17 cellular contexts compared by ENCODE assay signal in genomic region chr9:84340535-84340934, GRCh38. TPM values are rescaled to one million over a fixed set of nuclear protein-coding genes. Genes with fewer than 3 reads are reported as not detected.
DNase-seq lines count a peak whose midpoint lies in the region; ATAC-seq, FAIRE-seq and TF ChIP-seq lines count a peak whose summit lies in the region.
"Had no signal": no experiment of that assay in that cellular context is flagged by ENCODE, and none has a peak within 500 bp of the region (broad histone marks: within the 10 kb centered on the region; RNA-seq: fewer than 3 reads in every experiment).

Gene SLC28A3 (minus strand): TSS chr9:84340758. CDS start chr9:84340633, 125 bp downstream.

- H3K23ac ChIP-seq in H1 (ENCODE audit: insufficient read length) (no peak within 1 kb of the TSS), mesenchymal stem cell (ENCODE audit: low read length in 2 of 2) (no peak within 1 kb of the TSS)

- H3K27ac Mint-ChIP-seq in stimulated activated naive CD8-positive, alpha-beta T cell treated with anti-CD3 and anti-CD28 coated beads, Interleukin-15, amount 100 ng/mL, for 72 hours = no peak within 1 kb of the TSS
- H3K27ac Mint-ChIP-seq: activated naive CD4-positive, alpha-beta T cell treated with anti-CD3 and anti-CD28 coated beads, Interleukin-2, amount 50 U/mL, for 24 hours; CD4-positive, alpha-beta memory T cell; T-helper 17 cell had no signal

- no peaks in the 10 kb centered on the region for H3K27me3 ChIP-seq in H1 (replicated peaks in 1 of 4; ENCODE audit: control insufficient read depth in 3 of 4, extremely low read depth in 1 of 4, insufficient read depth in 3 of 4, low read length in 3 of 4)
- H3K27me3 ChIP-seq in mesenchymal stem cell (ENCODE audit: control insufficient read depth in 1 of 2, insufficient read depth in 1 of 2, low read length in 2 of 2) = no peaks in the 10 kb centered on the region
- H3K27me3 ChIP-seq in vagina = no peaks in the 10 kb centered on the region
- H3K27me3 ChIP-seq: testis had no signal

- H2BK12ac ChIP-seq in H1 (ENCODE audit: low read depth, low read length) (no peak within 1 kb of the TSS), mesenchymal stem cell (ENCODE audit: low read length in 2 of 2) (no peak within 1 kb of the TSS)

- H2BK120ac ChIP-seq in H1 (replicated peaks; ENCODE audit: low read depth, low read length) (no peak within 1 kb of the TSS), mesenchymal stem cell (ENCODE audit: low read depth, low read length) (peak within 1 kb of the TSS; percentile 27)

- H3K79me2 ChIP-seq in H1 (ENCODE audit: control insufficient read depth in 1 of 2, insufficient read depth in 2 of 2, low read length in 2 of 2) = no peaks in the 10 kb centered on the region

- no peaks in the 10 kb centered on the region for H3K79me1 ChIP-seq in H1 (ENCODE audit: low read depth, low read length)
- H3K79me1 ChIP-seq in mesenchymal stem cell (replicated peaks; ENCODE audit: low read length, poor library complexity, severe bottlenecking) = no peaks in the 10 kb centered on the region

- H3K4me3 ChIP-seq in H1 (ENCODE audit: extremely low read depth in 1 of 4, insufficient read depth in 2 of 4, low read depth in 3 of 4, low read length in 4 of 4) (no peak within 1 kb of the TSS; a peak in 1 of 8 replicates), mesenchymal stem cell (ENCODE audit: insufficient read depth in 1 of 2, low read depth in 1 of 2, low read length in 2 of 2) (no peak within 1 kb of the TSS), vagina (no peak within 1 kb of the TSS)
- H3K4me3 ChIP-seq: testis had no signal

- no peak for TF ChIP-seq EP300 in H1 (IDR thresholded peaks at IDR 0.05; ENCODE audit: borderline replicate concordance in 1 of 2, low read depth in 2 of 2, low read length in 2 of 2)

- H3K18ac ChIP-seq in H1 (ENCODE audit: extremely low read depth, low read length) (no peak within 1 kb of the TSS), mesenchymal stem cell (ENCODE audit: low read depth in 1 of 2, low read length in 2 of 2) (no peak within 1 kb of the TSS)

- 71% methylated on average over 4 of the region's 5 CpGs; no CpG with 5 or more reads in 1 of the 2 experiments for WGBS in H1 (ENCODE audit: extremely low coverage in 1 of 2, insufficient coverage in 1 of 2, insufficient read length in 1 of 2, insufficient replicate concordance in 2 of 2, low coverage in 1 of 2, low lambda C conversion rate in 2 of 2, missing lambda C conversion rate in 1 of 2), 2 experiments
- WGBS in mesenchymal stem cell = 81% methylated on average over 5 of the region's 5 CpGs

- H3K4me3 Mint-ChIP-seq in stimulated activated naive CD8-positive, alpha-beta T cell treated with anti-CD3 and anti-CD28 coated beads, Interleukin-15, amount 100 ng/mL, for 72 hours = no peak within 1 kb of the TSS
- H3K4me3 Mint-ChIP-seq: activated naive CD4-positive, alpha-beta T cell treated with anti-CD3 and anti-CD28 coated beads, Interleukin-2, amount 50 U/mL, for 24 hours; CD4-positive, alpha-beta memory T cell; T-helper 17 cell had no signal

- DNase-seq in Right ventricle myocardium superior (no peak), cardiac septum (ENCODE audit: low spot score) (no peak), H1 (ENCODE audit: low read depth in 1 of 2, low spot score in 2 of 2) (no peak), mesenchymal stem cell (no peak), vagina (ENCODE audit: extremely low spot score in 2 of 2) (no peak), dermis blood vessel endothelial cell (no peak)
- DNase-seq in stimulated activated naive CD8-positive, alpha-beta T cell treated with anti-CD3 and anti-CD28 coated beads, Interleukin-15, amount 100 ng/mL, for 72 hours = no peak
- DNase-seq in stimulated activated CD4-positive, alpha-beta T cell treated with anti-CD3 and anti-CD28 coated beads, Interleukin-4, amount 100 ng/mL, for 4 hours = no peak
- DNase-seq: ACHN; CD4-positive, alpha-beta memory T cell; NCI-H1417 treated with DMSO at 0.1 percent for 48 hours; NCI-H510A; T-helper 17 cell; testis had no signal

- H2BK15ac ChIP-seq in H1 (ENCODE audit: low read length) (no peak within 1 kb of the TSS), mesenchymal stem cell (ENCODE audit: low read depth, poor library complexity, severe bottlenecking) (no peak within 1 kb of the TSS)

- POLR2A ChIA-PET in H1 (lab: Charles Lee; ENCODE audit: partially characterized antibody) = no interaction called here

- H4K8ac ChIP-seq in H1 (ENCODE audit: extremely low read depth, insufficient read depth, low read length) = no peak within 1 kb of the TSS
- H4K8ac ChIP-seq in mesenchymal stem cell (ENCODE audit: low read length) = no peak within 1 kb of the TSS

- FAIRE-seq in H1 (lab: Jason Lieb, UNC) = no peak
- FAIRE-seq: GM12892, islet of Langerhans had no signal

- H2BK5ac ChIP-seq in H1 (ENCODE audit: low read depth, low read length) = no peak within 1 kb of the TSS
- no peak within 1 kb of the TSS for H2BK5ac ChIP-seq in mesenchymal stem cell (ENCODE audit: low read depth, low read length, poor library complexity, severe bottlenecking)

- no peak within 1 kb of the TSS for H3K27ac ChIP-seq in H1 (ENCODE audit: low read depth, low read length)
- H3K27ac ChIP-seq in mesenchymal stem cell (ENCODE audit: low read length, poor library complexity, severe bottlenecking) = no peak within 1 kb of the TSS
- no peak within 1 kb of the TSS for H3K27ac ChIP-seq in vagina
- H3K27ac ChIP-seq: testis had no signal

- H3K23me2 ChIP-seq in H1 (ENCODE audit: low read depth, low read length) = no peaks in the 10 kb centered on the region

- TF ChIP-seq RAD21 in H1 (IDR thresholded peaks at IDR 0.05 in 1 of 2, conservative IDR thresholded peaks at IDR 0.05 in 1 of 2; ENCODE audit: low read depth in 2 of 2, low read length in 2 of 2) = no peak

- TF ChIP-seq POLR2A in H1 (IDR thresholded peaks at IDR 0.05; ENCODE audit: control extremely low read depth in 1 of 2, low read depth in 2 of 2, low read length in 2 of 2) (no peak), vagina (IDR thresholded peaks at IDR 0.05) (no peak)

- no peak within 1 kb of the TSS for H4K5ac ChIP-seq in H1 (ENCODE audit: insufficient read length, low read depth, low read length)

- H4K20me1 ChIP-seq in H1 (replicated peaks in 1 of 2; ENCODE audit: control insufficient read depth in 1 of 2, insufficient read depth in 2 of 2, low read length in 2 of 2) = no peaks in the 10 kb centered on the region

- H3K4me1 ChIP-seq in H1 (replicated peaks in 1 of 4; ENCODE audit: control insufficient read depth in 3 of 4, insufficient read depth in 4 of 4, low read length in 3 of 4) (peaks cover 0 to 3% (median 0%) of the 10 kb centered on the region in 4 experiments; a peak in 3 of 7 replicates), mesenchymal stem cell (ENCODE audit: control insufficient read depth, insufficient read depth, low read depth, low read length) (peaks cover 3% of the 10 kb centered on the region), vagina (no peaks in the 10 kb centered on the region)

- TF ChIP-seq CTCF in H1 (IDR thresholded peaks at IDR 0.05; ENCODE audit: control extremely low read depth in 1 of 3, insufficient read depth in 1 of 3, low read depth in 1 of 3, low read length in 3 of 3) = no peak
- TF ChIP-seq CTCF in vagina (IDR thresholded peaks at IDR 0.05) = no peak

- peak within 1 kb of the TSS in 1 of 2 experiments; percentile 26; a peak in 3 of 4 replicates for H3K4me2 ChIP-seq in H1 (ENCODE audit: insufficient read depth in 1 of 2, low read depth in 2 of 2, low read length in 2 of 2)
- H3K4me2 ChIP-seq in mesenchymal stem cell (ENCODE audit: low read length, poor library complexity, severe bottlenecking) = no peak within 1 kb of the TSS

- H4K91ac ChIP-seq in H1 (replicated peaks; ENCODE audit: insufficient read length, low read length) = no peak within 1 kb of the TSS
- H4K91ac ChIP-seq in mesenchymal stem cell (ENCODE audit: low read length) = no peak within 1 kb of the TSS

- no peak within 1 kb of the TSS for H3K56ac ChIP-seq in H1 (replicated peaks; ENCODE audit: insufficient read length, low read depth, low read length)

- no peak within 1 kb of the TSS for H2BK20ac ChIP-seq in H1 (ENCODE audit: low read length)

- H3K9ac ChIP-seq in H1 (replicated peaks in 1 of 4; ENCODE audit: extremely low read depth in 1 of 4, low read depth in 3 of 4, low read length in 3 of 4) = no peak within 1 kb of the TSS
- H3K9ac ChIP-seq in mesenchymal stem cell (ENCODE audit: low read length) = no peak within 1 kb of the TSS

- H3K14ac ChIP-seq in H1 (ENCODE audit: insufficient read length) = no peak within 1 kb of the TSS
- peak within 1 kb of the TSS in 1 of 2 experiments; percentile 60 for H3K14ac ChIP-seq in mesenchymal stem cell (ENCODE audit: low read length in 2 of 2)

- H3K36me3 ChIP-seq in H1 (ENCODE audit: control insufficient read depth in 2 of 4, insufficient read depth in 4 of 4, low read length in 3 of 4) (no peaks in the 10 kb centered on the region), mesenchymal stem cell (ENCODE audit: control insufficient read depth in 1 of 2, insufficient read depth in 2 of 2, low read depth in 1 of 2, low read length in 2 of 2) (no peaks in the 10 kb centered on the region), vagina (no peaks in the 10 kb centered on the region)

- H2AFZ ChIP-seq in H1 (ENCODE audit: low read length) (0 out of 2 replicates have a peak within 1 kb of the TSS, but pooled peaks have one; percentile 27), mesenchymal stem cell (ENCODE audit: low read depth, low read length) (no peak within 1 kb of the TSS)

- peak; percentile 13 for ATAC-seq in Right ventricle myocardium superior (ENCODE audit: poor library complexity)
- ATAC-seq in stimulated activated naive CD8-positive, alpha-beta T cell treated with anti-CD3 and anti-CD28 coated beads, Interleukin-15, amount 100 ng/mL, for 72 hours = no peak
- ATAC-seq: T-helper 17 cell had no signal

- CTCF ChIA-PET in H1 (lab: Charles Lee; ENCODE audit: partially characterized antibody) = no interaction called here

- no peak within 1 kb of the TSS for H3K4ac ChIP-seq in H1 (replicated peaks; ENCODE audit: insufficient read length, low read depth, low read length)
- H3K4ac ChIP-seq in mesenchymal stem cell (ENCODE audit: low read depth in 1 of 2, low read length in 2 of 2) = no peak within 1 kb of the TSS

- H3K9me3 ChIP-seq in H1 (ENCODE audit: insufficient read depth in 2 of 2, low read depth in 1 of 2, low read length in 1 of 2) (no peaks in the 10 kb centered on the region), mesenchymal stem cell (ENCODE audit: control insufficient read depth, low read length) (no peaks in the 10 kb centered on the region), vagina (no peaks in the 10 kb centered on the region)
- H3K9me3 ChIP-seq: testis had no signal

- intact Hi-C loops in Right ventricle myocardium superior (cut with DNase I) = no loop called here
- intact Hi-C loops in cardiac septum (cut with DNase I) = loop anchor here (5.0 kb wide), 1 partner anchor 42 kb away; no protein-coding TSS in a partner anchor
- intact Hi-C loops in vagina (cut with DNase I) = no loop called here

- H2AK5ac ChIP-seq in H1 (ENCODE audit: low read depth, low read length) (no peak within 1 kb of the TSS), mesenchymal stem cell (ENCODE audit: low read length, severe bottlenecking) (no peak within 1 kb of the TSS)

- no peaks in the 10 kb centered on the region for H3K27me3 Mint-ChIP-seq in stimulated activated naive CD8-positive, alpha-beta T cell treated with anti-CD3 and anti-CD28 coated beads, Interleukin-15, amount 100 ng/mL, for 72 hours

- no peaks in the 10 kb centered on the region for H3K9me3 Mint-ChIP-seq in stimulated activated naive CD8-positive, alpha-beta T cell treated with anti-CD3 and anti-CD28 coated beads, Interleukin-15, amount 100 ng/mL, for 72 hours
- H3K9me3 Mint-ChIP-seq: activated naive CD4-positive, alpha-beta T cell treated with anti-CD3 and anti-CD28 coated beads, Interleukin-2, amount 50 U/mL, for 24 hours had no signal

- no peaks in the 10 kb centered on the region for H3K4me1 Mint-ChIP-seq in stimulated activated naive CD8-positive, alpha-beta T cell treated with anti-CD3 and anti-CD28 coated beads, Interleukin-15, amount 100 ng/mL, for 72 hours
- H3K4me1 Mint-ChIP-seq: activated naive CD4-positive, alpha-beta T cell treated with anti-CD3 and anti-CD28 coated beads, Interleukin-2, amount 50 U/mL, for 24 hours; CD4-positive, alpha-beta memory T cell; T-helper 17 cell had no signal

RNA-seq across cellular contexts. Expression of gene SLC28A3, which starts in this region (rescaled TPM):
- total RNA-seq in Right ventricle myocardium superior (0.24 TPM), cardiac septum (0.11 TPM), vagina (10.3 TPM), dermis blood vessel endothelial cell (not detected in 2 replicates)
- not detected in 2 replicates for total RNA-seq in H1 (2021; fragmentation: NEBNext Ultra II Directional; extraction: Animal tissue kit (Norgen Biotek cat#: 25700))
- 0.02 TPM in 1 of 2 replicates, not detected in the other for polyA plus RNA-seq in H1 (2011; rRNA removed)
- polyA plus RNA-seq in H1 (2011; cell fraction: cytosol; rRNA removed) = 0.01 TPM
- not detected for polyA plus RNA-seq in H1 (2011; cell fraction: nucleus; rRNA removed)
- not detected in 4 replicates for polyA plus RNA-seq in H1 (2012, experiment 1 of 2)
- polyA plus RNA-seq in H1 (2012, experiment 2 of 2) = not detected
- polyA plus RNA-seq in H1 (2013, experiment 1 of 2) = 0.02 TPM
- 0.02 TPM for polyA plus RNA-seq in H1 (2013, experiment 2 of 2)
- polyA minus RNA-seq in H1 (2011; rRNA and poly(A)+ RNA removed) = not detected in 2 replicates
- not detected for polyA minus RNA-seq in H1 (2011; cell fraction: cytosol; rRNA and poly(A)+ RNA removed)
- polyA minus RNA-seq in H1 (2011; cell fraction: nucleus; rRNA and poly(A)+ RNA removed) = not detected
- 0.33 TPM for polyA plus RNA-seq in mesenchymal stem cell (2013, experiment 1 of 2)
- polyA plus RNA-seq in mesenchymal stem cell (2013, experiment 2 of 2) = 0.30 TPM
- total RNA-seq: CD4-positive, alpha-beta memory T cell; T-helper 17 cell had no signal
- polyA plus RNA-seq: CD4-positive, alpha-beta memory T cell had no signal

Comparison
In these comparisons a context has a peak if more than half of its experiments do, and no peak if none do; other contexts are left out.
1. Peak in ATAC-seq in Right ventricle myocardium superior; RNA of the gene not detected or under 1 TPM.